In genomic region chr16:18923935-18924334, GRCh38 we compare ENCODE assay signal across 8 cellular contexts. TPM values are rescaled to one million over a fixed set of nuclear protein-coding genes. Genes with fewer than 3 reads are reported as not detected.
DNase-seq lines count a peak whose midpoint lies in the region; ATAC-seq, FAIRE-seq and TF ChIP-seq lines count a peak whose summit lies in the region.
"Not testable (repeated sequence)": the region's sequence is repeated elsewhere in the genome, so short reads cannot be mapped to it uniquely, and the experiment has no call there.
"Had no signal": no experiment of that assay in that cellular context is flagged by ENCODE, and none has a peak within 500 bp of the region (broad histone marks: within the 10 kb centered on the region; RNA-seq: fewer than 3 reads in every experiment).

No MANE protein-coding gene starts in this region.

- intact Hi-C loops in activated naive CD4-positive, alpha-beta T cell treated with anti-CD3 and anti-CD28 coated beads for 36 hours (cut with micrococcal nuclease) = loop anchor here (10.0 kb wide), 1 partner anchor 59 kb away; no protein-coding TSS in a partner anchor

- H3K79me2 ChIP-seq in H1 (ENCODE audit: control insufficient read depth in 1 of 2, insufficient read depth in 2 of 2, low read length in 2 of 2) = peaks cover 29 to 64% of the 10 kb centered on the region in 2 experiments
- peaks cover 59% of the 10 kb centered on the region for H3K79me2 ChIP-seq in keratinocyte (ENCODE audit: control insufficient read depth, insufficient read depth, low read length)

- H4K8ac ChIP-seq in H1 (ENCODE audit: extremely low read depth, insufficient read depth, low read length) = not testable (repeated sequence)

- not testable (repeated sequence) for ATAC-seq in T-helper 17 cell

- not testable (repeated sequence) for H4K20me1 ChIP-seq in H1 (replicated peaks in 1 of 2; ENCODE audit: control insufficient read depth in 1 of 2, insufficient read depth in 2 of 2, low read length in 2 of 2); keratinocyte (ENCODE audit: control insufficient read depth, extremely low read depth, insufficient read depth, low read length)

- H3K9me3 ChIP-seq in ES-I3 (ENCODE audit: control insufficient read depth, insufficient read depth, low read length); KOPT-K1 (ENCODE audit: insufficient read depth, low read length, poor library complexity, severe bottlenecking); T-helper 17 cell (ENCODE audit: control insufficient read depth, low read length, poor library complexity, severe bottlenecking); H1 (ENCODE audit: insufficient read depth in 2 of 2, low read depth in 1 of 2, low read length in 1 of 2); keratinocyte (ENCODE audit: control insufficient read depth, low read depth, low read length): not testable (repeated sequence)

- not testable (repeated sequence) for H2BK5ac ChIP-seq in H1 (ENCODE audit: low read depth, low read length)

- not testable (repeated sequence) for TF ChIP-seq POLR2A in H1 (IDR thresholded peaks at IDR 0.05; ENCODE audit: control extremely low read depth in 1 of 2, low read depth in 2 of 2, low read length in 2 of 2)

- FAIRE-seq in H1 (lab: Jason Lieb, UNC); keratinocyte (lab: Jason Lieb, UNC): not testable (repeated sequence)

- H2AK5ac ChIP-seq in H1 (ENCODE audit: low read depth, low read length) = not testable (repeated sequence)

- not testable (repeated sequence) for H3K36me3 ChIP-seq in ES-I3 (ENCODE audit: insufficient read depth, low read length); KOPT-K1 (ENCODE audit: insufficient read depth, low read length); H1 (ENCODE audit: control insufficient read depth in 2 of 4, insufficient read depth in 4 of 4, low read length in 3 of 4); keratinocyte (ENCODE audit: control insufficient read depth in 2 of 2, extremely low read depth in 1 of 2, insufficient read depth in 2 of 2, low read length in 2 of 2)

- not testable (repeated sequence) for H4K91ac ChIP-seq in H1 (replicated peaks; ENCODE audit: insufficient read length, low read length)

- H3K4me3 Mint-ChIP-seq in T-helper 17 cell (peak overlapping the region; percentile 88), osteocyte (ENCODE audit: unreplicated experiment) (peak overlapping the region; percentile 51)
- H3K4me3 Mint-ChIP-seq in activated naive CD4-positive, alpha-beta T cell treated with anti-CD3 and anti-CD28 coated beads for 36 hours = peak overlapping the region; percentile 98

- not testable (repeated sequence) for H2BK120ac ChIP-seq in H1 (replicated peaks; ENCODE audit: low read depth, low read length)

- H3K9ac ChIP-seq in ES-I3 (ENCODE audit: low read depth, low read length) (peak overlapping the region; percentile 33; the same call in 1 of the 2 replicates), keratinocyte (ENCODE audit: control insufficient read depth, extremely low read depth, insufficient read depth, low read length) (peak overlapping the region; percentile 94)
- H3K9ac ChIP-seq in H1 (replicated peaks in 1 of 4; ENCODE audit: extremely low read depth in 1 of 4, low read depth in 3 of 4, low read length in 3 of 4) = not testable (repeated sequence)

- H3K4me3 ChIP-seq in H1 (ENCODE audit: extremely low read depth in 1 of 4, insufficient read depth in 2 of 4, low read depth in 3 of 4, low read length in 4 of 4) (peak overlapping the region in 2 of 4 experiments; percentile 7 to 92; a peak in 2 of 8 replicates), keratinocyte (ENCODE audit: control insufficient read depth in 2 of 3, extremely low read depth in 1 of 3, insufficient read depth in 2 of 3, low read depth in 1 of 3, low read length in 3 of 3) (peak overlapping the region in 2 of 3 experiments; percentile 10 to 33)

- not testable (repeated sequence) for H2BK15ac ChIP-seq in H1 (ENCODE audit: low read length)

- POLR2A ChIA-PET in H1 (lab: Charles Lee; ENCODE audit: partially characterized antibody) = interaction anchor here (2.8 kb wide), 1 partner anchor 123 kb away, joined by 11 read pairs; the partner anchor contains the start of gene ARL6IP1

- not testable (repeated sequence) for H3K27me3 Mint-ChIP-seq in T-helper 17 cell; activated naive CD4-positive, alpha-beta T cell treated with anti-CD3 and anti-CD28 coated beads for 36 hours (ENCODE audit: low read depth); osteocyte (ENCODE audit: unreplicated experiment)

- H2BK12ac ChIP-seq in H1 (ENCODE audit: low read depth, low read length) = not testable (repeated sequence)

- WGBS in H1 (ENCODE audit: extremely low coverage in 1 of 2, insufficient coverage in 1 of 2, insufficient read length in 1 of 2, insufficient replicate concordance in 2 of 2, low coverage in 1 of 2, low lambda C conversion rate in 2 of 2, missing lambda C conversion rate in 1 of 2), 2 experiments = 50% methylated on average over 5 of the region's 5 CpGs; no CpG with 5 or more reads in 1 of the 2 experiments

- not testable (repeated sequence) for H3K4ac ChIP-seq in H1 (replicated peaks; ENCODE audit: insufficient read length, low read depth, low read length)

- H2AFZ ChIP-seq in H1 (ENCODE audit: low read length); keratinocyte (ENCODE audit: control insufficient read depth, low read length): not testable (repeated sequence)

- H3K4me1 Mint-ChIP-seq in T-helper 17 cell (peaks cover 33% of the 10 kb centered on the region), osteocyte (ENCODE audit: unreplicated experiment) (peaks cover 33% of the 10 kb centered on the region)
- H3K4me1 Mint-ChIP-seq in activated naive CD4-positive, alpha-beta T cell treated with anti-CD3 and anti-CD28 coated beads for 36 hours (ENCODE audit: low read depth) = peaks cover 40% of the 10 kb centered on the region

- not testable (repeated sequence) for H3K79me1 ChIP-seq in H1 (ENCODE audit: low read depth, low read length)

- not testable (repeated sequence) for DNase-seq in T-helper 17 cell; H1 (ENCODE audit: low read depth in 1 of 2, low spot score in 2 of 2); keratinocyte (ENCODE audit: low read depth, low spot score); osteocyte (ENCODE audit: extremely low spot score, unreplicated experiment)
- peak; percentile 57 for DNase-seq in activated naive CD4-positive, alpha-beta T cell treated with anti-CD3 and anti-CD28 coated beads for 36 hours

- not testable (repeated sequence) for H3K18ac ChIP-seq in H1 (ENCODE audit: extremely low read depth, low read length)

- not testable (repeated sequence) for H3K9me1 ChIP-seq in keratinocyte (ENCODE audit: control insufficient read depth, extremely low read depth, insufficient read depth, low read length)

- H3K23me2 ChIP-seq in H1 (ENCODE audit: low read depth, low read length) = not testable (repeated sequence)

- not testable (repeated sequence) for H3K36me3 Mint-ChIP-seq in T-helper 17 cell (ENCODE audit: low read depth); osteocyte (ENCODE audit: unreplicated experiment)
- peaks cover 15% of the 10 kb centered on the region for H3K36me3 Mint-ChIP-seq in activated naive CD4-positive, alpha-beta T cell treated with anti-CD3 and anti-CD28 coated beads for 36 hours (ENCODE audit: low read depth)

- not testable (repeated sequence) for H4K5ac ChIP-seq in H1 (ENCODE audit: insufficient read length, low read depth, low read length)

- not testable (repeated sequence) for H3K4me1 ChIP-seq in ES-I3 (ENCODE audit: insufficient read depth, low read length); H1 (replicated peaks in 1 of 4; ENCODE audit: control insufficient read depth in 3 of 4, insufficient read depth in 4 of 4, low read length in 3 of 4); keratinocyte (ENCODE audit: control insufficient read depth, extremely low read depth, insufficient read depth, low read length)

- not testable (repeated sequence) for H3K9me3 Mint-ChIP-seq in activated naive CD4-positive, alpha-beta T cell treated with anti-CD3 and anti-CD28 coated beads for 36 hours; osteocyte (ENCODE audit: unreplicated experiment)

- dilution Hi-C loops in keratinocyte (cut with MboI; ENCODE audit: extremely low pct_ligation_motif_present, low sequenced_read_pairs) = not testable (repeated sequence)

- not testable (repeated sequence) for H3K23ac ChIP-seq in H1 (ENCODE audit: insufficient read length)

- CTCF ChIA-PET in activated naive CD4-positive, alpha-beta T cell treated with anti-CD3 and anti-CD28 coated beads for 36 hours (lab: Charles Lee) = interaction anchor here (0.7 kb wide), 1 partner anchor 126 kb away, joined by 4 read pairs; no protein-coding TSS in a partner anchor
- CTCF ChIA-PET in H1 (lab: Charles Lee; ENCODE audit: partially characterized antibody) = not testable (repeated sequence)

- TF ChIP-seq EP300 in H1 (IDR thresholded peaks at IDR 0.05; ENCODE audit: borderline replicate concordance in 1 of 2, low read depth in 2 of 2, low read length in 2 of 2) = not testable (repeated sequence)

- TF ChIP-seq RAD21 in H1 (IDR thresholded peaks at IDR 0.05 in 1 of 2, conservative IDR thresholded peaks at IDR 0.05 in 1 of 2; ENCODE audit: low read depth in 2 of 2, low read length in 2 of 2) = not testable (repeated sequence)

- not testable (repeated sequence) for H3K14ac ChIP-seq in H1 (ENCODE audit: insufficient read length)

- peak overlapping the region; percentile 49 for H3K27ac Mint-ChIP-seq in T-helper 17 cell
- peak overlapping the region; percentile 72 for H3K27ac Mint-ChIP-seq in activated naive CD4-positive, alpha-beta T cell treated with anti-CD3 and anti-CD28 coated beads for 36 hours
- not testable (repeated sequence) for H3K27ac Mint-ChIP-seq in osteocyte (ENCODE audit: unreplicated experiment)

- H3K56ac ChIP-seq in H1 (replicated peaks; ENCODE audit: insufficient read length, low read depth, low read length) = not testable (repeated sequence)

- H3K4me2 ChIP-seq in H1 (ENCODE audit: insufficient read depth in 1 of 2, low read depth in 2 of 2, low read length in 2 of 2) = peak overlapping the region; percentile 6 to 31; a peak in 1 of 4 replicates
- H3K4me2 ChIP-seq in keratinocyte (ENCODE audit: control insufficient read depth, extremely low read depth, insufficient read depth, low read depth, low read length) = peak overlapping the region; percentile 74

- H3K27ac ChIP-seq in KOPT-K1 (ENCODE audit: low read depth, low read length, poor library complexity, severe bottlenecking) (peak overlapping the region; percentile 80), keratinocyte (ENCODE audit: control insufficient read depth, insufficient read depth, low read length) (peak overlapping the region; percentile 36)
- H3K27ac ChIP-seq in H1 (ENCODE audit: low read depth, low read length) = not testable (repeated sequence)

- TF ChIP-seq CTCF in H1 (IDR thresholded peaks at IDR 0.05; ENCODE audit: control extremely low read depth in 1 of 3, insufficient read depth in 1 of 3, low read depth in 1 of 3, low read length in 3 of 3); keratinocyte (optimal IDR thresholded peaks at IDR 0.05 in 1 of 3, IDR thresholded peaks at IDR 0.05 in 1 of 3, conservative IDR thresholded peaks at IDR 0.05 in 1 of 3; ENCODE audit: extremely low read depth in 1 of 3, insufficient read depth in 2 of 3, low read length in 3 of 3); osteocyte (IDR thresholded peaks at IDR 0.05): not testable (repeated sequence)

- not testable (repeated sequence) for H3K27me3 ChIP-seq in H1 (replicated peaks in 1 of 4; ENCODE audit: control insufficient read depth in 3 of 4, extremely low read depth in 1 of 4, insufficient read depth in 3 of 4, low read length in 3 of 4); keratinocyte (ENCODE audit: control insufficient read depth, extremely low read depth, insufficient read depth, low read length)

- not testable (repeated sequence) for H2BK20ac ChIP-seq in H1 (ENCODE audit: low read length)

RNA-seq across cellular contexts. Expression of gene SMG1, which starts 2.3 kb away (rescaled TPM):
- total RNA-seq in T-helper 17 cell = 100 to 1,000 TPM; 177 to 192 TPM
- total RNA-seq in activated naive CD4-positive, alpha-beta T cell treated with anti-CD3 and anti-CD28 coated beads for 36 hours = 100 to 1,000 TPM in 1 of 2 experiments, 10 to 100 TPM in 1; 96.7 to 106 TPM
- total RNA-seq in H1 (2021; fragmentation: NEBNext Ultra II Directional; extraction: Animal tissue kit (Norgen Biotek cat#: 25700)) = 90.6 and 91.6 TPM in 2 replicates
- polyA plus RNA-seq in H1 (2011; rRNA removed) = 12.8 and 14.9 TPM in 2 replicates
- polyA plus RNA-seq in H1 (2011; cell fraction: cytosol; rRNA removed) = 21.0 TPM
- polyA plus RNA-seq in H1 (2011; cell fraction: nucleus; rRNA removed) = 31.4 TPM
- polyA plus RNA-seq in H1 (2012, experiment 1 of 2) = 13.9 to 24.9 TPM (median 19.6 TPM) in 4 replicates
- 0.89 TPM for polyA plus RNA-seq in H1 (2012, experiment 2 of 2)
- 14.3 TPM for polyA plus RNA-seq in H1 (2013, experiment 1 of 2)
- polyA plus RNA-seq in H1 (2013, experiment 2 of 2) = 11.6 TPM
- 147 and 216 TPM in 2 replicates for polyA minus RNA-seq in H1 (2011; rRNA and poly(A)+ RNA removed)
- 55.2 TPM for polyA minus RNA-seq in H1 (2011; cell fraction: cytosol; rRNA and poly(A)+ RNA removed)
- polyA minus RNA-seq in H1 (2011; cell fraction: nucleus; rRNA and poly(A)+ RNA removed) = 255 TPM
- polyA plus RNA-seq in keratinocyte = 26.6 to 34.2 TPM (median 27.6 TPM) in 3 replicates
- polyA plus RNA-seq in keratinocyte (2011; ENCODE audit: low read depth) = 21.6 TPM
- polyA plus RNA-seq in keratinocyte (2011; cell fraction: cytosol; rRNA removed) = 10.2 and 19.2 TPM in 2 replicates
- 64.7 and 80.2 TPM in 2 replicates for polyA plus RNA-seq in keratinocyte (2011; cell fraction: nucleus; rRNA removed)
- 17.2 and 17.5 TPM in 2 replicates for polyA plus RNA-seq in keratinocyte (2012; ENCODE audit: low replicate concordance)
- polyA minus RNA-seq in keratinocyte = 77.6 to 221 TPM (median 119 TPM) in 3 replicates
- 28.2 TPM for polyA minus RNA-seq in keratinocyte (2011; cell fraction: cytosol; rRNA and poly(A)+ RNA removed)
- 171 and 294 TPM in 2 replicates for polyA minus RNA-seq in keratinocyte (2011; cell fraction: nucleus; rRNA and poly(A)+ RNA removed)
- 77.9 and 89.6 TPM in 2 replicates for total RNA-seq in osteocyte

RNA-seq across cellular contexts. Expression of gene TMC7, which starts 59.8 kb away (rescaled TPM):
- not detected for total RNA-seq in T-helper 17 cell
- total RNA-seq in activated naive CD4-positive, alpha-beta T cell treated with anti-CD3 and anti-CD28 coated beads for 36 hours = not detected
- 2.6 and 3.4 TPM in 2 replicates for total RNA-seq in H1 (2021; fragmentation: NEBNext Ultra II Directional; extraction: Animal tissue kit (Norgen Biotek cat#: 25700))
- polyA plus RNA-seq in H1 (2011; rRNA removed) = 2.0 and 2.3 TPM in 2 replicates
- polyA plus RNA-seq in H1 (2011; cell fraction: cytosol; rRNA removed) = 2.6 TPM
- polyA plus RNA-seq in H1 (2011; cell fraction: nucleus; rRNA removed) = 2.7 TPM
- polyA plus RNA-seq in H1 (2012, experiment 1 of 2) = 2.3 to 3.5 TPM (median 2.5 TPM) in 4 replicates
- 0.87 TPM for polyA plus RNA-seq in H1 (2012, experiment 2 of 2)
- 4.1 TPM for polyA plus RNA-seq in H1 (2013, experiment 1 of 2)
- 4.3 TPM for polyA plus RNA-seq in H1 (2013, experiment 2 of 2)
- 5.1 and 5.8 TPM in 2 replicates for polyA minus RNA-seq in H1 (2011; rRNA and poly(A)+ RNA removed)
- polyA minus RNA-seq in H1 (2011; cell fraction: cytosol; rRNA and poly(A)+ RNA removed) = 3.1 TPM
- 5.3 TPM for polyA minus RNA-seq in H1 (2011; cell fraction: nucleus; rRNA and poly(A)+ RNA removed)
- 6.4 to 8.5 TPM (median 6.4 TPM) in 3 replicates for polyA plus RNA-seq in keratinocyte
- polyA plus RNA-seq in keratinocyte (2011; ENCODE audit: low read depth) = 4.9 TPM
- polyA plus RNA-seq in keratinocyte (2011; cell fraction: cytosol; rRNA removed) = 2.9 and 5.0 TPM in 2 replicates
- polyA plus RNA-seq in keratinocyte (2011; cell fraction: nucleus; rRNA removed) = 11.3 and 11.9 TPM in 2 replicates
- 2.8 and 5.1 TPM in 2 replicates for polyA plus RNA-seq in keratinocyte (2012; ENCODE audit: low replicate concordance)
- 7.1 to 11.0 TPM (median 9.1 TPM) in 3 replicates for polyA minus RNA-seq in keratinocyte
- polyA minus RNA-seq in keratinocyte (2011; cell fraction: cytosol; rRNA and poly(A)+ RNA removed) = 5.9 TPM
- 7.4 and 13.6 TPM in 2 replicates for polyA minus RNA-seq in keratinocyte (2011; cell fraction: nucleus; rRNA and poly(A)+ RNA removed)
- total RNA-seq in osteocyte = 1.2 and 2.0 TPM in 2 replicates
- polyA plus RNA-seq: CD14-positive monocyte had no signal
